In genomic region chr2:152309352-152310214, GRCh38 we compare ENCODE assay signal across 17 cellular contexts. TPM values are rescaled to one million over a fixed set of nuclear protein-coding genes. Genes with fewer than 3 reads are reported as not detected.
DNase-seq lines count a peak whose midpoint lies in the region; ATAC-seq, FAIRE-seq and TF ChIP-seq lines count a peak whose summit lies in the region.
"Had no signal": no experiment of that assay in that cellular context is flagged by ENCODE, and none has a peak within 500 bp of the region (broad histone marks: within the 10 kb centered on the region; RNA-seq: fewer than 3 reads in every experiment).

No MANE protein-coding gene starts in this region.

- H3K79me2 ChIP-seq in HepG2 (ENCODE audit: insufficient read depth, low read length) (no peaks in the 10 kb centered on the region), smooth muscle cell (ENCODE audit: low read depth) (no peaks in the 10 kb centered on the region)

- H3K27me3 ChIP-seq in HepG2 (ENCODE audit: control insufficient read depth in 1 of 2, insufficient read depth in 2 of 2, low read length in 2 of 2) (no peaks in the 10 kb centered on the region), right lobe of liver (no peaks in the 10 kb centered on the region), bronchial epithelial cell (ENCODE audit: control insufficient read depth, insufficient read depth, low read length) (no peaks in the 10 kb centered on the region), smooth muscle cell (ENCODE audit: low read depth) (no peaks in the 10 kb centered on the region)
- H3K27me3 ChIP-seq: BLaER1 treated with 17β-estradiol and CSF1 and Interleukin-3, amounts not matched to agents 10 nM and 100 nM had no signal

- no peak for TF ChIP-seq RAD21 in HepG2 (CRISPR knock-in tag; IDR thresholded peaks at IDR 0.05)

- TF ChIP-seq CTCF in HepG2 (CRISPR knock-in tag; IDR thresholded peaks at IDR 0.05) (no peak), right lobe of liver (IDR thresholded peaks at IDR 0.05) (no peak), bronchial epithelial cell (IDR thresholded peaks at IDR 0.05; ENCODE audit: insufficient read depth, low read length, severe bottlenecking) (no peak), smooth muscle cell (IDR thresholded peaks at IDR 0.05; ENCODE audit: borderline replicate concordance, insufficient read depth, poor library complexity, severe bottlenecking) (no peak)

- in situ Hi-C loops in HepG2 (cut with HindIII; ENCODE audit: extremely low pct_ligation_motif_present, low pct_unique_long_range_greater_than_20kb), result no loop called here

- H3K9me3 ChIP-seq in HepG2 (ENCODE audit: low read length) (no peaks in the 10 kb centered on the region), right lobe of liver (no peaks in the 10 kb centered on the region), smooth muscle cell (replicated peaks; ENCODE audit: low read depth) (no peaks in the 10 kb centered on the region)

- DNase-seq in DMS 273 (lab: John Stamatoyannopoulos, UW; ENCODE audit: unreplicated experiment), result peak; percentile 40
- no peak for DNase-seq in DMS 273 treated with DMSO at 0.1 percent for 48 hours (lab: John Stamatoyannopoulos, UW)
- DNase-seq in HepG2 (ENCODE audit: low spot score), result no peak
- no peak for DNase-seq in right lobe of liver
- peak; percentile 27 for DNase-seq in bronchial epithelial cell (ENCODE audit: low read depth)
- no peak for DNase-seq in smooth muscle cell (lab: John Stamatoyannopoulos, UW; ENCODE audit: unreplicated experiment)
- no peak for DNase-seq in NCI-H2227 (lab: John Stamatoyannopoulos, UW; ENCODE audit: unreplicated experiment)
- no peak for DNase-seq in NK-92 (lab: John Stamatoyannopoulos, UW; ENCODE audit: unreplicated experiment)
- DNase-seq: ACHN; CD4-positive, CD25-positive, alpha-beta regulatory T cell; DMS153; GF-D8 had no signal

- H3K4me2 ChIP-seq in HepG2 (ENCODE audit: low read depth, low read length), result no peak overlapping the region
- H3K4me2 ChIP-seq in smooth muscle cell, result no peak overlapping the region
- H3K4me2 ChIP-seq: BLaER1 treated with 17β-estradiol and CSF1 and Interleukin-3, amounts not matched to agents 10 nM and 100 nM had no signal

- intact Hi-C loops in HepG2 (cut with micrococcal nuclease; ENCODE audit: unreplicated experiment) (no loop called here), right lobe of liver (cut with DNase I) (no loop called here)

- POLR2A ChIA-PET in HepG2 (lab: Yijun Ruan, JAX), result no interaction called here

- TF ChIP-seq EP300 in HepG2 (IDR thresholded peaks at IDR 0.05; ENCODE audit: low read depth in 2 of 2, low read length in 2 of 2), result no peak
- TF ChIP-seq EP300 in HepG2 (CRISPR knock-in tag; IDR thresholded peaks at IDR 0.05; ENCODE audit: borderline replicate concordance), result no peak

- no TSS peak for BruUV-seq in HepG2 (replicated peaks; lab: Mats Ljungman, UMichigan)

- H3K4me3 ChIP-seq in HepG2 (replicated peaks in 1 of 3; ENCODE audit: insufficient read depth in 1 of 3, low read depth in 2 of 3, low read length in 3 of 3) (no peak overlapping the region), right lobe of liver (no peak overlapping the region), bronchial epithelial cell (ENCODE audit: low read depth, low read length) (no peak overlapping the region), smooth muscle cell (no peak overlapping the region)
- H3K4me3 ChIP-seq: BLaER1 treated with 17β-estradiol and CSF1 and Interleukin-3, amounts not matched to agents 10 nM and 100 nM had no signal

- H2AFZ ChIP-seq in HepG2 (ENCODE audit: low read length) (no peak overlapping the region), smooth muscle cell (ENCODE audit: low read depth) (peak overlapping the region; percentile 18)

- no peak for FAIRE-seq in HepG2 (lab: Jason Lieb, UNC)
- FAIRE-seq in bronchial epithelial cell (lab: Jason Lieb, UNC), result no peak
- FAIRE-seq: H54 had no signal

- H3K36me3 ChIP-seq in HepG2 (replicated peaks in 1 of 2; ENCODE audit: control insufficient read depth in 1 of 2, insufficient read depth in 2 of 2, low read length in 2 of 2) (no peaks in the 10 kb centered on the region), right lobe of liver (no peaks in the 10 kb centered on the region), bronchial epithelial cell (ENCODE audit: control insufficient read depth, insufficient read depth, low read length) (no peaks in the 10 kb centered on the region), smooth muscle cell (ENCODE audit: low read depth) (no peaks in the 10 kb centered on the region)
- H3K36me3 ChIP-seq: BLaER1 treated with 17β-estradiol and CSF1 and Interleukin-3, amounts not matched to agents 10 nM and 100 nM had no signal

- H3K27ac ChIP-seq in HepG2 (ENCODE audit: extremely low read length, insufficient read depth, low read length) (no peak overlapping the region), right lobe of liver (no peak overlapping the region), smooth muscle cell (ENCODE audit: low read depth) (no peak overlapping the region)
- H3K27ac ChIP-seq: 22Rv1; BLaER1 treated with 17β-estradiol and CSF1 and Interleukin-3, amounts not matched to agents 10 nM and 100 nM; HL-60 had no signal

- H3K9ac ChIP-seq in HepG2 (ENCODE audit: insufficient read depth, low read depth, low read length) (no peak overlapping the region), smooth muscle cell (ENCODE audit: low read depth) (no peak overlapping the region)
- H3K9ac ChIP-seq: BLaER1 treated with 17β-estradiol and CSF1 and Interleukin-3, amounts not matched to agents 10 nM and 100 nM had no signal

- H4K20me1 ChIP-seq in HepG2 (ENCODE audit: insufficient read depth, low read length), result no peaks in the 10 kb centered on the region
- no peaks in the 10 kb centered on the region for H4K20me1 ChIP-seq in smooth muscle cell (ENCODE audit: low read depth)
- H4K20me1 ChIP-seq: BLaER1 treated with 17β-estradiol and CSF1 and Interleukin-3, amounts not matched to agents 10 nM and 100 nM had no signal

- H3K4me1 ChIP-seq in HepG2 (ENCODE audit: insufficient read depth, low read length), result peaks cover 9% of the 10 kb centered on the region
- no peaks in the 10 kb centered on the region for H3K4me1 ChIP-seq in right lobe of liver
- no peaks in the 10 kb centered on the region for H3K4me1 ChIP-seq in smooth muscle cell (ENCODE audit: low read depth)

- CTCF ChIA-PET in HepG2 (lab: Yijun Ruan, JAX; ENCODE audit: low intra/inter-chr PET ratio, low total read pairs), result no interaction called here

- 26% methylated on average over 13 of the region's 13 CpGs for WGBS in HepG2 (ENCODE audit: low lambda C conversion rate)
- 52% methylated on average over 11 of the region's 13 CpGs for WGBS in right lobe of liver (ENCODE audit: insufficient coverage, low coverage, low lambda C conversion rate, missing lambda C conversion rate)
- 89% methylated on average over 13 of the region's 13 CpGs for WGBS in smooth muscle cell (ENCODE audit: low lambda C conversion rate)

- ATAC-seq in HepG2, result peak; percentile 65; the same call in 2 of the 3 replicates
- no peak for ATAC-seq in right lobe of liver
- ATAC-seq: HCT116 had no signal

- no peak for TF ChIP-seq POLR2A in HepG2 (IDR thresholded peaks at IDR 0.05; ENCODE audit: insufficient read depth in 1 of 2, low read depth in 2 of 2, low read length in 2 of 2)
- TF ChIP-seq POLR2A in right lobe of liver (IDR thresholded peaks at IDR 0.05), result no peak

- H3F3A ChIP-seq in smooth muscle cell (ENCODE audit: low read depth), result no peaks in the 10 kb centered on the region

TF ChIP-seq in HepG2, 621 proteins besides CTCF, POLR2A, EP300 and RAD21 (continues in another document):
- no peak for TF ChIP-seq ZNF557 (CRISPR knock-in tag; IDR thresholded peaks at IDR 0.05)
- TF ChIP-seq ZNF800 (CRISPR knock-in tag; IDR thresholded peaks at IDR 0.05), result no peak

RNA-seq across cellular contexts. Expression of gene FMNL2, which starts 25.4 kb away (rescaled TPM):
- total RNA-seq in HepG2 (2016; rRNA removed; fragmentation: Illumina TruSeq; extraction: Trizol), result 63.2 and 66.5 TPM in 2 replicates
- 6.8 and 8.5 TPM in 2 replicates for total RNA-seq in HepG2 (2016; cell fraction: cytosol; rRNA removed; fragmentation: Illumina TruSeq; extraction: Trizol; ENCODE audit: low read depth)
- total RNA-seq in HepG2 (2016; cell fraction: insoluble cytoplasmic fraction; rRNA removed; fragmentation: Illumina TruSeq; extraction: Trizol), result 60.0 and 65.7 TPM in 2 replicates
- total RNA-seq in HepG2 (2016; cell fraction: membrane; rRNA removed; fragmentation: Illumina TruSeq; extraction: Trizol), result 25.0 and 25.7 TPM in 2 replicates
- total RNA-seq in HepG2 (2016; cell fraction: nucleus; rRNA removed; fragmentation: Illumina TruSeq; extraction: Trizol), result 76.2 and 83.3 TPM in 2 replicates
- polyA plus RNA-seq in HepG2 (2011; rRNA removed), result 62.5 and 67.7 TPM in 2 replicates
- 20.3 and 32.4 TPM in 2 replicates for polyA plus RNA-seq in HepG2 (2011; cell fraction: cytosol; rRNA removed)
- 78.2 and 99.5 TPM in 2 replicates for polyA plus RNA-seq in HepG2 (2011; cell fraction: nucleus; rRNA removed)
- 73.3 and 86.5 TPM in 2 replicates for polyA plus RNA-seq in HepG2 (2012)
- 1.7 and 2.1 TPM in 2 replicates for polyA plus RNA-seq in HepG2 (2016; cell fraction: cytosol; fragmentation: Illumina TruSeq; extraction: Trizol; ENCODE audit: low read depth)
- polyA plus RNA-seq in HepG2 (2016; cell fraction: insoluble cytoplasmic fraction; fragmentation: Illumina TruSeq; extraction: Trizol; ENCODE audit: low read depth), result 66.8 and 70.0 TPM in 2 replicates
- polyA plus RNA-seq in HepG2 (2016; cell fraction: membrane; fragmentation: Illumina TruSeq; extraction: Trizol; ENCODE audit: low read depth), result 9.7 and 11.9 TPM in 2 replicates
- 139 and 144 TPM in 2 replicates for polyA plus RNA-seq in HepG2 (2016; cell fraction: nucleus; fragmentation: Illumina TruSeq; extraction: Trizol; ENCODE audit: insufficient read depth, low read depth)
- 4.2 and 30.7 TPM in 2 replicates for polyA minus RNA-seq in HepG2 (2011; rRNA and poly(A)+ RNA removed; ENCODE audit: low replicate concordance)
- 43.7 and 45.2 TPM in 2 replicates for polyA minus RNA-seq in HepG2 (2011; cell fraction: cytosol; rRNA and poly(A)+ RNA removed)
- 160 and 184 TPM in 2 replicates for polyA minus RNA-seq in HepG2 (2011; cell fraction: nucleus; rRNA and poly(A)+ RNA removed)
- total RNA-seq in right lobe of liver, result 10 to 100 TPM in 2 of 6 experiments, 1 to 10 TPM in 4; 3.5 to 12.1 (median 7.1) TPM
- 15.1 and 24.7 TPM in 2 replicates for total RNA-seq in bronchial epithelial cell
- total RNA-seq in smooth muscle cell, result 33.5 and 37.3 TPM in 2 replicates
- polyA plus RNA-seq in smooth muscle cell, result 7.4 and 10.5 TPM in 2 replicates

Comparison
In these comparisons a context has a peak if more than half of its experiments do, and no peak if none do; other contexts are left out.
1. DNase-seq: peak in DMS 273 (single experiment) and bronchial epithelial cell (single experiment); none in DMS 273 treated with DMSO at 0.1 percent for 48 hours (single experiment), HepG2 (single experiment), right lobe of liver (0 of 3), smooth muscle cell (single experiment), NCI-H2227 (single experiment) and NK-92 (single experiment).